ENCODE assay signal across 18 cellular contexts in genomic region chr17:38563362-38564253, GRCh38. TPM values are rescaled to one million over a fixed set of nuclear protein-coding genes. Genes with fewer than 3 reads are reported as not detected.
A peak's percentile ranks its signal among the peaks of the same experiment; 100 is the strongest.
DNase-seq lines count a peak whose midpoint lies in the region; ATAC-seq, FAIRE-seq and TF ChIP-seq lines count a peak whose summit lies in the region.
"Had no signal": no experiment of that assay in that cellular context is flagged by ENCODE, and none has a peak within 500 bp of the region (broad histone marks: within the 10 kb centered on the region; RNA-seq: fewer than 3 reads in every experiment).

No MANE protein-coding gene starts in this region.

- no peak for FAIRE-seq in HTR-8/SVneo (lab: Jason Lieb, UNC)
- FAIRE-seq: islet of Langerhans, pancreas, small intestine had no signal

- H3K27ac Mint-ChIP-seq in CD8-positive, alpha-beta memory T cell, result peak overlapping the region in 1 of 8 donors; percentile 72
- H3K27ac Mint-ChIP-seq in endodermal cell, result no peak overlapping the region
- no peak overlapping the region for H3K27ac Mint-ChIP-seq in naive thymus-derived CD4-positive, alpha-beta T cell
- no peak overlapping the region for H3K27ac Mint-ChIP-seq in Calu3 (ENCODE audit: unreplicated experiment)
- H3K27ac Mint-ChIP-seq: activated CD4-positive, alpha-beta T cell treated with anti-CD3 and anti-CD28 coated beads, Interleukin-2, amount 10 ng/mL, durations not matched to agents 24 days and 14 days; activated T-cell treated with anti-CD3 and anti-CD28 coated beads, Interleukin-2, amount 50 U/mL, for 24 hours; mesothelial cell of epicardium; stimulated activated naive CD8-positive, alpha-beta T cell treated with anti-CD3 and anti-CD28 coated beads, Interleukin-15, Interleukin-2, amounts not matched to agents 100 ng/mL and 50 ng/mL, for 24 hours had no signal

- H3K36me3 ChIP-seq in CD8-positive, alpha-beta memory T cell (ENCODE audit: insufficient read depth, low read length), result no peaks in the 10 kb centered on the region
- H3K36me3 ChIP-seq in NT2/D1 (ENCODE audit: insufficient read depth, insufficient read length, low read length), result no peaks in the 10 kb centered on the region
- no peaks in the 10 kb centered on the region for H3K36me3 ChIP-seq in endodermal cell (ENCODE audit: control insufficient read depth, insufficient read depth, low read length)
- no peaks in the 10 kb centered on the region for H3K36me3 ChIP-seq in naive thymus-derived CD4-positive, alpha-beta T cell (ENCODE audit: control insufficient read depth in 2 of 3, insufficient read depth in 3 of 3, low read length in 3 of 3)
- H3K36me3 ChIP-seq: ascending aorta, HAP-1, pancreas had no signal

- no peaks in the 10 kb centered on the region for H3K9me3 ChIP-seq in CD8-positive, alpha-beta memory T cell (ENCODE audit: low read length)
- H3K9me3 ChIP-seq in NT2/D1 (ENCODE audit: insufficient read depth, low read length), result no peaks in the 10 kb centered on the region
- H3K9me3 ChIP-seq in endodermal cell (ENCODE audit: control insufficient read depth, low read length), result no peaks in the 10 kb centered on the region
- no peaks in the 10 kb centered on the region for H3K9me3 ChIP-seq in naive thymus-derived CD4-positive, alpha-beta T cell (ENCODE audit: control insufficient read depth in 2 of 3, low read length in 3 of 3)
- H3K9me3 ChIP-seq: ascending aorta, pancreas had no signal

- H3K9ac ChIP-seq in NT2/D1 (ENCODE audit: insufficient read length, low read depth) (peak overlapping the region; percentile 84), endodermal cell (ENCODE audit: extremely low read depth, low read length, poor library complexity, severe bottlenecking) (no peak overlapping the region)

- WGBS in endodermal cell (ENCODE audit: insufficient coverage in 1 of 2, insufficient read length in 1 of 2), 2 experiments, result 2 to 3% methylated on average over 19 to 50 of the region's 50 CpGs

- H3K4me3 Mint-ChIP-seq in CD8-positive, alpha-beta memory T cell, result peak overlapping the region in 4 of 7 donors; percentile 23 to 59 (median 40)
- H3K4me3 Mint-ChIP-seq in endodermal cell (peak overlapping the region; percentile 38), Calu3 (ENCODE audit: low read depth, unreplicated experiment) (no peak overlapping the region)
- H3K4me3 Mint-ChIP-seq in naive thymus-derived CD4-positive, alpha-beta T cell, result peak overlapping the region in 6 of 10 donors; percentile 23 to 79 (median 46)
- H3K4me3 Mint-ChIP-seq: activated CD4-positive, alpha-beta T cell treated with anti-CD3 and anti-CD28 coated beads, Interleukin-2, amount 10 ng/mL, durations not matched to agents 24 days and 14 days; activated T-cell treated with anti-CD3 and anti-CD28 coated beads, Interleukin-2, amount 50 U/mL, for 24 hours; mesothelial cell of epicardium; stimulated activated naive CD8-positive, alpha-beta T cell treated with anti-CD3 and anti-CD28 coated beads, Interleukin-15, Interleukin-2, amounts not matched to agents 100 ng/mL and 50 ng/mL, for 24 hours had no signal

- H3K9me3 Mint-ChIP-seq in CD8-positive, alpha-beta memory T cell, result peaks cover 0 to 2% (median 0%) of the 10 kb centered on the region in 5 donors
- H3K9me3 Mint-ChIP-seq in endodermal cell, result no peaks in the 10 kb centered on the region
- no peaks in the 10 kb centered on the region for H3K9me3 Mint-ChIP-seq in naive thymus-derived CD4-positive, alpha-beta T cell
- H3K9me3 Mint-ChIP-seq in Calu3 (ENCODE audit: low read depth, unreplicated experiment), result no peaks in the 10 kb centered on the region
- H3K9me3 Mint-ChIP-seq: activated CD4-positive, alpha-beta T cell treated with anti-CD3 and anti-CD28 coated beads, Interleukin-2, amount 10 ng/mL, durations not matched to agents 24 days and 14 days; activated T-cell treated with anti-CD3 and anti-CD28 coated beads, Interleukin-2, amount 50 U/mL, for 24 hours; mesothelial cell of epicardium; stimulated activated naive CD8-positive, alpha-beta T cell treated with anti-CD3 and anti-CD28 coated beads, Interleukin-15, Interleukin-2, amounts not matched to agents 100 ng/mL and 50 ng/mL, for 24 hours had no signal

- CTCF ChIA-PET in CD8-positive, alpha-beta memory T cell (lab: Charles Lee), result interaction anchor here (0.9 to 2.0 kb wide), 3 partner anchors 11 to 99 kb away, joined by 3 to 6 read pairs (median 4); no protein-coding TSS in a partner anchor
- CTCF ChIA-PET in naive thymus-derived CD4-positive, alpha-beta T cell (lab: Charles Lee), result interaction anchor here (0.8 to 1.9 kb wide), 3 partner anchors 21 to 171 kb away, joined by 3 to 7 read pairs (median 3); no protein-coding TSS in a partner anchor
- CTCF ChIA-PET in Calu3 (lab: Charles Lee), result interaction anchor here (0.6 to 2.0 kb wide), 8 partner anchors 16 to 1508 kb away, joined by 3 to 8 read pairs (median 5); no protein-coding TSS in a partner anchor

- H3K36me3 Mint-ChIP-seq in CD8-positive, alpha-beta memory T cell, result peaks cover 0 to 4% (median 0%) of the 10 kb centered on the region in 3 donors
- H3K36me3 Mint-ChIP-seq in endodermal cell (ENCODE audit: low read depth) (no peaks in the 10 kb centered on the region), Calu3 (ENCODE audit: insufficient read depth, unreplicated experiment) (peaks cover 17% of the 10 kb centered on the region)
- peaks cover 0 to 3% (median 0%) of the 10 kb centered on the region in 5 donors for H3K36me3 Mint-ChIP-seq in naive thymus-derived CD4-positive, alpha-beta T cell
- H3K36me3 Mint-ChIP-seq: mesothelial cell of epicardium had no signal

- H3K4me1 Mint-ChIP-seq in CD8-positive, alpha-beta memory T cell, result peaks cover 18 to 39% (median 26%) of the 10 kb centered on the region in 3 donors
- H3K4me1 Mint-ChIP-seq in endodermal cell (peaks cover 11% of the 10 kb centered on the region), Calu3 (ENCODE audit: low read depth, unreplicated experiment) (peaks cover 20% of the 10 kb centered on the region)
- peaks cover 15 to 47% (median 36%) of the 10 kb centered on the region in 7 donors for H3K4me1 Mint-ChIP-seq in naive thymus-derived CD4-positive, alpha-beta T cell

- no peak for ATAC-seq in naive thymus-derived CD4-positive, alpha-beta T cell
- no peak for ATAC-seq in GM18868 (IDR thresholded peaks at IDR 0.05; ENCODE audit: unreplicated experiment)
- ATAC-seq: pancreas had no signal

- intact Hi-C loops in naive thymus-derived CD4-positive, alpha-beta T cell (cut with micrococcal nuclease), result no loop called here
- intact Hi-C loops in Calu3 (cut with micrococcal nuclease; ENCODE audit: unreplicated experiment), result no loop called here

- H3K4me1 ChIP-seq in CD8-positive, alpha-beta memory T cell (ENCODE audit: insufficient read depth, low read length), result peaks cover 32% of the 10 kb centered on the region
- H3K4me1 ChIP-seq in NT2/D1 (ENCODE audit: insufficient read depth, insufficient read length) (peaks cover 48% of the 10 kb centered on the region), endodermal cell (ENCODE audit: control insufficient read depth, insufficient read depth, low read length) (peaks cover 7% of the 10 kb centered on the region)
- peaks cover 0 to 35% of the 10 kb centered on the region in 2 donors for H3K4me1 ChIP-seq in naive thymus-derived CD4-positive, alpha-beta T cell (ENCODE audit: control insufficient read depth in 2 of 2, insufficient read depth in 2 of 2, low read length in 2 of 2)

- POLR2A ChIA-PET in CD8-positive, alpha-beta memory T cell (lab: Charles Lee), result interaction anchor here (0.6 kb wide), 1 partner anchor 71 kb away, joined by 3 read pairs; no protein-coding TSS in a partner anchor
- POLR2A ChIA-PET in naive thymus-derived CD4-positive, alpha-beta T cell (lab: Charles Lee), result interaction anchor here (0.8 kb wide), 1 partner anchor 105 kb away, joined by 4 read pairs; no protein-coding TSS in a partner anchor

- H3K4me3 ChIP-seq in CD8-positive, alpha-beta memory T cell (ENCODE audit: low read length), result peak overlapping the region; percentile 32
- H3K4me3 ChIP-seq in NT2/D1 (ENCODE audit: insufficient read length, low read depth) (peak overlapping the region; percentile 62), endodermal cell (ENCODE audit: low read length) (peak overlapping the region; percentile 29)
- H3K4me3 ChIP-seq in naive thymus-derived CD4-positive, alpha-beta T cell (ENCODE audit: low read length), result no peak overlapping the region
- H3K4me3 ChIP-seq: ascending aorta, HAP-1, pancreas had no signal

- DNase-seq in CD8-positive, alpha-beta memory T cell, result no peak
- DNase-seq in NT2/D1 (ENCODE audit: low read depth, low spot score), result no peak
- peak; percentile 91 for DNase-seq in endodermal cell
- no peak for DNase-seq in naive thymus-derived CD4-positive, alpha-beta T cell
- no peak for DNase-seq in NCI-H128 (lab: John Stamatoyannopoulos, UW; ENCODE audit: unreplicated experiment)
- no peak for DNase-seq in Calu3
- no peak for DNase-seq in HTR-8/SVneo (ENCODE audit: insufficient read length, low spot score)
- DNase-seq: activated CD4-positive, alpha-beta T cell treated with anti-CD3 and anti-CD28 coated beads, Interleukin-2, amount 10 ng/mL, durations not matched to agents 24 days and 14 days; activated T-cell treated with anti-CD3 and anti-CD28 coated beads, Interleukin-2, amount 50 U/mL, for 24 hours; SIG-M5; small intestine had no signal

- BruUV-seq in Calu3 (replicated peaks; lab: Mats Ljungman, UMichigan), result no TSS peak

- TF ChIP-seq CTCF in endodermal cell (conservative IDR thresholded peaks at IDR 0.05), result peak; percentile 34
- TF ChIP-seq CTCF in Calu3 (IDR thresholded peaks at IDR 0.05; ENCODE audit: unreplicated experiment), result no peak

- H3K27ac ChIP-seq in CD8-positive, alpha-beta memory T cell (ENCODE audit: low read depth, low read length), result no peak overlapping the region
- H3K27ac ChIP-seq in endodermal cell (ENCODE audit: low read depth, low read length), result no peak overlapping the region
- H3K27ac ChIP-seq in naive thymus-derived CD4-positive, alpha-beta T cell (ENCODE audit: low read depth, low read length), result no peak overlapping the region
- H3K27ac ChIP-seq: ascending aorta, pancreas had no signal

- H3K27me3 ChIP-seq in CD8-positive, alpha-beta memory T cell (ENCODE audit: insufficient read depth, low read length, poor library complexity, severe bottlenecking), result peaks cover 83% of the 10 kb centered on the region
- H3K27me3 ChIP-seq in NT2/D1 (ENCODE audit: insufficient read depth, insufficient read length), result peaks cover 66% of the 10 kb centered on the region
- H3K27me3 ChIP-seq in endodermal cell (ENCODE audit: control insufficient read depth, insufficient read depth, low read length, poor library complexity, severe bottlenecking), result peaks cover 100% of the 10 kb centered on the region
- H3K27me3 ChIP-seq in naive thymus-derived CD4-positive, alpha-beta T cell (ENCODE audit: control insufficient read depth in 2 of 2, insufficient read depth in 2 of 2, low read length in 2 of 2), result peaks cover 23 to 51% of the 10 kb centered on the region in 2 donors

- H3K27me3 Mint-ChIP-seq in CD8-positive, alpha-beta memory T cell, result peaks cover 67 to 68% of the 10 kb centered on the region in 2 donors
- peaks cover 96% of the 10 kb centered on the region for H3K27me3 Mint-ChIP-seq in endodermal cell (ENCODE audit: insufficient read depth)
- peaks cover 48 to 86% (median 66%) of the 10 kb centered on the region in 5 donors for H3K27me3 Mint-ChIP-seq in naive thymus-derived CD4-positive, alpha-beta T cell
- H3K27me3 Mint-ChIP-seq in Calu3 (ENCODE audit: unreplicated experiment), result peaks cover 65% of the 10 kb centered on the region

RNA-seq across cellular contexts. Expression of gene SRCIN1, which starts 42.1 kb away (rescaled TPM):
- total RNA-seq in CD8-positive, alpha-beta memory T cell, result under 1 TPM; 0.04 to 0.50 TPM
- not detected for polyA plus RNA-seq in CD8-positive, alpha-beta memory T cell
- total RNA-seq in endodermal cell, result 1 to 10 TPM; 2.8 to 5.9 TPM
- polyA plus RNA-seq in endodermal cell (2013, experiment 1 of 2), result 13.0 TPM
- polyA plus RNA-seq in endodermal cell (2013, experiment 2 of 2), result 12.7 TPM
- total RNA-seq in naive thymus-derived CD4-positive, alpha-beta T cell, result under 1 TPM in 4 of 5 experiments, not detected in 1; 0.15 to 0.40 (median 0.23) TPM
- not detected for polyA plus RNA-seq in naive thymus-derived CD4-positive, alpha-beta T cell
- total RNA-seq in Calu3 (2022), result 46.6 and 46.7 TPM in 2 replicates
- total RNA-seq: ascending aorta had no signal
